8 cellular contexts compared by ENCODE assay signal in the genomic region with DNA sequence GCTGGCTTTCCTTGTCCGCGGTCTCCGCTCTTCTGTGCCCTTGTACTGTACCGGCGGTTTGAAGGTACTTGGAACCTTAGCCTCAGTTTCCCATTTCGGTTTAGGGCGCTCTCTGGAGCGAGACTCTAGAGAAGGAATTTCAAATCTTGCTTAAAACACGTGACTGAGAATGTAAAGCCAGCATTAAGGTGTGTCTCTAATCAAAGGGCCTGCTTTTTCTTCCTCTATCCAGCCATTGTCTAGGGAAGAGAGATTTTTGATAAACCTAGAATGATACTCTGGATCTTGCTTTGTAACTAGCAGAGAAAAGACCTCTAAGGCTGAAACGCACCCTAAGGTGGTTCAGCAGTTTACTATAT. TPM values are rescaled to one million over a fixed set of nuclear protein-coding genes. Genes with fewer than 3 reads are reported as not detected.
DNase-seq lines count a peak whose midpoint lies in the region; ATAC-seq and TF ChIP-seq lines count a peak whose summit lies in the region.

No MANE protein-coding gene starts in this region.

- H3K27me3 ChIP-seq in foreskin keratinocyte = no peaks in the 10 kb centered on the region

- no peak for DNase-seq in T-cell
- no peak for DNase-seq in foreskin keratinocyte
- DNase-seq in retinal pigment epithelial cell (ENCODE audit: low read depth) = no peak
- no peak for DNase-seq in retina
- DNase-seq in NCI-H187 (lab: John Stamatoyannopoulos, UW) = no peak

- H3K4me1 ChIP-seq in foreskin keratinocyte = peaks cover 6% of the 10 kb centered on the region

- H3K4me3 ChIP-seq in retinal pigment epithelial cell (ENCODE audit: low read length) = peak overlapping the region; percentile 91

- no peaks in the 10 kb centered on the region for H3K9me3 Mint-ChIP-seq in T-cell

- peaks cover 7% of the 10 kb centered on the region for H3K36me3 Mint-ChIP-seq in T-cell

- TF ChIP-seq CTCF in foreskin keratinocyte (conservative IDR thresholded peaks at IDR 0.05) = no peak
- no peak for TF ChIP-seq CTCF in retinal pigment epithelial cell (conservative IDR thresholded peaks at IDR 0.05; ENCODE audit: low read depth, low read length)

- POLR2A ChIA-PET in T-cell (lab: Charles Lee) = no interaction called here

- H3K4me3 Mint-ChIP-seq in T-cell = peak overlapping the region; percentile 88 to 92 (median 92)

- H3K27me3 Mint-ChIP-seq in T-cell = no peaks in the 10 kb centered on the region

- CTCF ChIA-PET in T-cell (lab: Charles Lee) = interaction anchor here in 1 of 2 donors (0.5 to 1.0 kb wide), 2 partner anchors 61 to 169 kb away, joined by 3 to 4 read pairs; no protein-coding TSS in a partner anchor

- H3K27ac ChIP-seq in foreskin keratinocyte = peak overlapping the region; percentile 80

- H3K4me1 Mint-ChIP-seq in T-cell = peaks cover 35 to 40% (median 37%) of the 10 kb centered on the region in 3 donors

- ATAC-seq in GM18909 (IDR thresholded peaks at IDR 0.05; ENCODE audit: poor library complexity, unreplicated experiment) (peak; percentile 4), T-cell (replicated peaks in 1 of 4) (peak in 3 of 4 experiments; percentile 4 to 11 (median 10)), foreskin keratinocyte (no peak), GM19351 (IDR thresholded peaks at IDR 0.05; ENCODE audit: unreplicated experiment) (no peak), HG03442 (IDR thresholded peaks at IDR 0.05; ENCODE audit: unreplicated experiment) (no peak)

- peak overlapping the region; percentile 89 to 90 for H3K27ac Mint-ChIP-seq in T-cell

RNA-seq across cellular contexts. Expression of a gene that starts 0.7 kb away (rescaled TPM):
- total RNA-seq in T-cell = 10 to 100 TPM; 21.3 to 29.1 (median 22.1) TPM
- 21.6 and 25.8 TPM in 2 replicates for total RNA-seq in foreskin keratinocyte
- polyA plus RNA-seq in foreskin keratinocyte = 10.6 and 10.7 TPM in 2 replicates

RNA-seq across cellular contexts. Expression of a gene that starts 11.4 kb away (rescaled TPM):
- total RNA-seq in T-cell (100 to 1,000 TPM; 166 to 211 (median 182) TPM), foreskin keratinocyte (12.4 TPM in 2 replicates)
- 3.7 and 4.0 TPM in 2 replicates for polyA plus RNA-seq in foreskin keratinocyte

Comparison
In these comparisons a context has a peak if more than half of its experiments do, and no peak if none do; other contexts are left out.
1. ATAC-seq: peak in GM18909 (single experiment) and T-cell (3 of 4); none in foreskin keratinocyte (single experiment), GM19351 (single experiment) and HG03442 (single experiment).
2. RNA of a gene that starts 11.4 kb away (total RNA-seq): 166 to 211 TPM in T-cell; 12.4 TPM in foreskin keratinocyte; every median in the first group is over 10 times any median in the second.